Comparison of ENCODE assay signal across 1 cellular context in the genomic region with DNA sequence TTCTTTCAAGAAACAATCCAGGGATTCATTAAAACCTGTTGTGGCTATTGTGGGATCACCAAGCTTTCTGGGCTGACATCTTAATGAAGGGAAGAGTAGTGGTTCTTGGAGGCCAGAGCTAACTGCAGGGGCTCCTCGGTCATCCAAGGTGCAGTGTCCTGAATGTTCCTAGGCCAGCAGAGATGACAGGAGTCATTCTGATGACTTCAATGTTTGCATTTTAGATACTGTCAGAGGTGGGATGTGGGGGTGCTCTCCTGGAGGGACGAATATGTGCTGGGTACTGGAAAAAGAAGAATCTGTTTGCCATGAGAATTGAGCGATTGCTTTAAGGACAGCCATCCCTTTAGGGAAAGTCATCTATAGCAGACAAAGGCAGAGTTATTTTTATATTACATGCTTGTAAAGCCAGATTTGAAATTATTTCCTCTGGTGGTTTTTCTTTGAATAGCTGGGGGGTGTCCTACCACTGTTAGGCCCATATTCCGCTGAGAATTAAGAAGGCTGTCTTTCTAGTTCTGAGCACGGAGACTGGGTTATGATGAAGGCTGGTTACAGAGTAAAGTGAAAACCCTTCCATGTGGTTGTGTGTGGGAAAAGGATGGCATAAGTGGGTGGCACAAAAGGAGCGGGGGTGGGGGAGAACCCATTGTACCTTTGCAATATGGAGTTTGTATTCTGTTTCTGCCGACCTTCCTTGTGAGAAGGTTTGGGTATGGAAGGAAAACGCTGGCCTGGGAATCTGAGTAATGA.
TF ChIP-seq lines count a peak whose summit lies in the region.

No MANE protein-coding gene starts in this region.

TF ChIP-seq in SK-N-SH treated with all-trans-retinoic acid at 6 μM for 48 hours, 23 proteins besides CTCF, POLR2A, EP300 and RAD21 (continued from another document):
- TF ChIP-seq, protein P1, sequence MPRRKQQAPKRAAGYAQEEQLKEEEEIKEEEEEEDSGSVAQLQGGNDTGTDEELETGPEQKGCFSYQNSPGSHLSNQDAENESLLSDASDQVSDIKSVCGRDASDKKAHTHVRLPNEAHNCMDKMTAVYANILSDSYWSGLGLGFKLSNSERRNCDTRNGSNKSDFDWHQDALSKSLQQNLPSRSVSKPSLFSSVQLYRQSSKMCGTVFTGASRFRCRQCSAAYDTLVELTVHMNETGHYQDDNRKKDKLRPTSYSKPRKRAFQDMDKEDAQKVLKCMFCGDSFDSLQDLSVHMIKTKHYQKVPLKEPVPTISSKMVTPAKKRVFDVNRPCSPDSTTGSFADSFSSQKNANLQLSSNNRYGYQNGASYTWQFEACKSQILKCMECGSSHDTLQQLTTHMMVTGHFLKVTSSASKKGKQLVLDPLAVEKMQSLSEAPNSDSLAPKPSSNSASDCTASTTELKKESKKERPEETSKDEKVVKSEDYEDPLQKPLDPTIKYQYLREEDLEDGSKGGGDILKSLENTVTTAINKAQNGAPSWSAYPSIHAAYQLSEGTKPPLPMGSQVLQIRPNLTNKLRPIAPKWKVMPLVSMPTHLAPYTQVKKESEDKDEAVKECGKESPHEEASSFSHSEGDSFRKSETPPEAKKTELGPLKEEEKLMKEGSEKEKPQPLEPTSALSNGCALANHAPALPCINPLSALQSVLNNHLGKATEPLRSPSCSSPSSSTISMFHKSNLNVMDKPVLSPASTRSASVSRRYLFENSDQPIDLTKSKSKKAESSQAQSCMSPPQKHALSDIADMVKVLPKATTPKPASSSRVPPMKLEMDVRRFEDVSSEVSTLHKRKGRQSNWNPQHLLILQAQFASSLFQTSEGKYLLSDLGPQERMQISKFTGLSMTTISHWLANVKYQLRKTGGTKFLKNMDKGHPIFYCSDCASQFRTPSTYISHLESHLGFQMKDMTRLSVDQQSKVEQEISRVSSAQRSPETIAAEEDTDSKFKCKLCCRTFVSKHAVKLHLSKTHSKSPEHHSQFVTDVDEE (CRISPR knock-in tag; IDR thresholded peaks at IDR 0.05): no peak
- no peak for TF ChIP-seq CSRNP3 (CRISPR knock-in tag; IDR thresholded peaks at IDR 0.05)
- no peak for TF ChIP-seq OSR1 (CRISPR knock-in tag; IDR thresholded peaks at IDR 0.05)
- TF ChIP-seq ISL1 (CRISPR knock-in tag; IDR thresholded peaks at IDR 0.05): no peak
